ENCODE assay signal across 9 cellular contexts in the genomic region with DNA sequence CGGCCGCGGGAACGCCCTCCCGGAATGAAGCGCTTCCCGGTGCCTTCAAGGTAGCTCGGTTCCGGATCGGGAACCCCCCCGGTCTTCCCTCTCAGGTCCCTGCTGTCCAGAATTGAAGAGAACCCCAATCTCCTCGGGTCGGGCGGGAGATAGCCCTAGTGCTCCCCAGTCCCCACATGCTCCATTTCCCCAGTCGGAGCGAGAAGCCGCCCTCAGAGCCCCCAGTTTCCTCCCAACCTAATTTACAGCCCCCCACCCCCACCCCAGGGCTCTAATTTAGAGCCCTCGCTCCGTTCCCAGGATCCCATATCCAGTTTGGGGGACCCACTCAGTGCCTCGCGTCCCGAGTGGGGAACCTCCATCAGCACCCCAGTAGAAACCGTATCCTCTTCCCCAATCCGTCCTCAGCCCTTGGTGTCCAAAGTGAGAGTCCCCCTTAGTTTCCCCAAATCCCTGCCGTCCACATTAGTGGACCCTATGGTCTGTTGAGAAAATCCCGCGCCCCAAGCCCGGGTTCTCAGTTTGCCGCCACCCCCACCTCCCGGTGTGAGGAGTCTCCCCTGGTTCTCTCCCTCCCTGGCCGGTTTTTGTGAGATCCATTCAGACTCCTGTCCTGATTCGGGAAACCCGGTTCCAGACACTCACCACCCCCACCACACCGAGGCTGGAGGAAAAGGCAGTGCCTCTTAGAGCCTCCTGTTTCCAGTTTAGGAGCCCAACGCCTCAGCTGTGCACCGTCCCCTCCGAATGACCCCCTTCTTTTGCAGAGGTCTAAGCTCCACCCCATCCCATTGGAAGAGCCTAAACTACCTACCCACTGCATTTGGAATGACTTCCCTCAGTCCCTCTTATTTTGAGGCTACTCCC. TPM values are rescaled to one million over a fixed set of nuclear protein-coding genes. Genes with fewer than 3 reads are reported as not detected.
DNase-seq lines count a peak whose midpoint lies in the region; ATAC-seq and TF ChIP-seq lines count a peak whose summit lies in the region.
"Had no signal": no experiment of that assay in that cellular context is flagged by ENCODE, and none has a peak within 500 bp of the region (broad histone marks: within the 10 kb centered on the region; RNA-seq: fewer than 3 reads in every experiment).

No MANE protein-coding gene starts in this region.

- H3K27me3 Mint-ChIP-seq in CD8-positive, alpha-beta memory T cell: peaks cover 67 to 77% of the 10 kb centered on the region in 2 donors
- H3K27me3 Mint-ChIP-seq in progenitor cell of endocrine pancreas: peaks cover 36% of the 10 kb centered on the region

- H3K36me3 Mint-ChIP-seq in CD8-positive, alpha-beta memory T cell: no peaks in the 10 kb centered on the region
- peaks cover 8% of the 10 kb centered on the region for H3K36me3 Mint-ChIP-seq in progenitor cell of endocrine pancreas (ENCODE audit: insufficient read depth)

- intact Hi-C loops in esophagus squamous epithelium (cut with DNase I): loop anchor here (5.0 kb wide), 1 partner anchor 748 kb away; no protein-coding TSS in a partner anchor

- TF ChIP-seq POLR2A in esophagus squamous epithelium (IDR thresholded peaks at IDR 0.05): no peak
- no peak for TF ChIP-seq POLR2A in gastroesophageal sphincter (IDR thresholded peaks at IDR 0.05)

- H3K4me3 Mint-ChIP-seq in CD8-positive, alpha-beta memory T cell: peak overlapping the region; percentile 46 to 88 (median 76)
- peak overlapping the region; percentile 83 for H3K4me3 Mint-ChIP-seq in progenitor cell of endocrine pancreas (ENCODE audit: low read depth)

- no peak overlapping the region for H3K27ac ChIP-seq in CD8-positive, alpha-beta memory T cell (ENCODE audit: low read depth, low read length)
- H3K27ac ChIP-seq in RWPE2 (ENCODE audit: poor library complexity, severe bottlenecking) (no peak overlapping the region), esophagus squamous epithelium (no peak overlapping the region), gastroesophageal sphincter (no peak overlapping the region)

- no peaks in the 10 kb centered on the region for H3K9me3 Mint-ChIP-seq in CD8-positive, alpha-beta memory T cell
- no peaks in the 10 kb centered on the region for H3K9me3 Mint-ChIP-seq in progenitor cell of endocrine pancreas (ENCODE audit: low read depth)

- peak overlapping the region in 1 of 8 donors; percentile 41 for H3K27ac Mint-ChIP-seq in CD8-positive, alpha-beta memory T cell
- peak overlapping the region; percentile 84 for H3K27ac Mint-ChIP-seq in progenitor cell of endocrine pancreas

- no peak for DNase-seq in CD8-positive, alpha-beta memory T cell
- no peak for DNase-seq in RWPE2 (ENCODE audit: low spot score)
- no peak for DNase-seq in esophagus squamous epithelium (lab: John Stamatoyannopoulos, UW)
- no peak for DNase-seq in progenitor cell of endocrine pancreas (ENCODE audit: low spot score, unreplicated experiment)
- no peak for DNase-seq in KG1 (lab: John Stamatoyannopoulos, UW)
- no peak for DNase-seq in stimulated activated CD4-positive, alpha-beta T cell treated with anti-CD3 and anti-CD28 coated beads, Interleukin-1b, Interleukin-23, amount 100 ng/mL, for 48 hours
- no peak for DNase-seq in HK-2 (ENCODE audit: unreplicated experiment)
- DNase-seq: NCI-H2029 treated with DMSO at 0.1 percent for 48 hours had no signal

- no peak for TF ChIP-seq EP300 in gastroesophageal sphincter (IDR thresholded peaks at IDR 0.05)

- H3K27me3 ChIP-seq in CD8-positive, alpha-beta memory T cell (ENCODE audit: insufficient read depth, low read length, poor library complexity, severe bottlenecking): peaks cover 47% of the 10 kb centered on the region
- H3K27me3 ChIP-seq in RWPE2 (ENCODE audit: insufficient read depth, poor library complexity, severe bottlenecking) (peaks cover 50% of the 10 kb centered on the region), esophagus squamous epithelium (peaks cover 13 to 86% (median 20%) of the 10 kb centered on the region in 4 donors), gastroesophageal sphincter (peaks cover 73% of the 10 kb centered on the region)

- CTCF ChIA-PET in CD8-positive, alpha-beta memory T cell (lab: Charles Lee): no interaction called here

- H3K9me3 ChIP-seq in CD8-positive, alpha-beta memory T cell (ENCODE audit: low read length): no peaks in the 10 kb centered on the region
- H3K9me3 ChIP-seq in RWPE2 (ENCODE audit: severe bottlenecking) (no peaks in the 10 kb centered on the region), esophagus squamous epithelium (no peaks in the 10 kb centered on the region), gastroesophageal sphincter (no peaks in the 10 kb centered on the region)

- POLR2A ChIA-PET in CD8-positive, alpha-beta memory T cell (lab: Charles Lee): no interaction called here

- TF ChIP-seq CTCF in RWPE2 (IDR thresholded peaks at IDR 0.05; ENCODE audit: poor library complexity, severe bottlenecking) (no peak), esophagus squamous epithelium (IDR thresholded peaks at IDR 0.05) (no peak), progenitor cell of endocrine pancreas (IDR thresholded peaks at IDR 0.05; ENCODE audit: unreplicated experiment) (no peak), gastroesophageal sphincter (IDR thresholded peaks at IDR 0.05) (no peak)

- peaks cover 5% of the 10 kb centered on the region for H3K4me1 ChIP-seq in CD8-positive, alpha-beta memory T cell (ENCODE audit: insufficient read depth, low read length)
- H3K4me1 ChIP-seq in RWPE2 (ENCODE audit: insufficient read depth, poor library complexity, severe bottlenecking): no peaks in the 10 kb centered on the region
- H3K4me1 ChIP-seq in esophagus squamous epithelium: peaks cover 8 to 28% (median 20%) of the 10 kb centered on the region in 3 donors
- H3K4me1 ChIP-seq in gastroesophageal sphincter: peaks cover 0 to 22% (median 13%) of the 10 kb centered on the region in 3 donors

- H3K4me3 ChIP-seq in CD8-positive, alpha-beta memory T cell (ENCODE audit: low read length): no peak overlapping the region
- H3K4me3 ChIP-seq in RWPE2 (ENCODE audit: severe bottlenecking) (peak overlapping the region; percentile 59), esophagus squamous epithelium (peak overlapping the region; percentile 25 to 63 (median 44)), gastroesophageal sphincter (peak overlapping the region in 1 of 2 donors; percentile 56)

- peaks cover 8 to 23% (median 18%) of the 10 kb centered on the region in 3 donors for H3K4me1 Mint-ChIP-seq in CD8-positive, alpha-beta memory T cell
- H3K4me1 Mint-ChIP-seq in progenitor cell of endocrine pancreas (ENCODE audit: low read depth): peaks cover 50% of the 10 kb centered on the region

- 1 to 5% methylated on average over 25 of the region's 37 CpGs for WGBS in esophagus squamous epithelium, 2 donors
- 4 to 8% methylated on average over 5 to 15 of the region's 37 CpGs for WGBS in gastroesophageal sphincter (ENCODE audit: low coverage in 1 of 2), 2 donors

- H3K36me3 ChIP-seq in CD8-positive, alpha-beta memory T cell (ENCODE audit: insufficient read depth, low read length): no peaks in the 10 kb centered on the region
- H3K36me3 ChIP-seq in RWPE2 (ENCODE audit: low read depth): no peaks in the 10 kb centered on the region
- H3K36me3 ChIP-seq in esophagus squamous epithelium: no peaks in the 10 kb centered on the region
- H3K36me3 ChIP-seq in gastroesophageal sphincter: no peaks in the 10 kb centered on the region

- peak; percentile 13; the same call in 2 of the 3 replicates for ATAC-seq in RWPE2 (ENCODE audit: low read depth)
- ATAC-seq in gastroesophageal sphincter: no peak

RNA-seq across cellular contexts. Expression of gene MSI1, which starts 0.7 kb away (rescaled TPM):
- under 1 TPM; 0.22 TPM for total RNA-seq in CD8-positive, alpha-beta memory T cell
- not detected for polyA plus RNA-seq in CD8-positive, alpha-beta memory T cell
- under 1 TPM in 2 of 4 donors, not detected in 2; 0.09 to 0.19 TPM for total RNA-seq in esophagus squamous epithelium
- 122 and 127 TPM in 2 replicates for total RNA-seq in progenitor cell of endocrine pancreas
- total RNA-seq in gastroesophageal sphincter: 1 to 10 TPM in 1 of 4 donors, under 1 TPM in 3; 0.16 to 9.2 (median 0.70) TPM

RNA-seq across cellular contexts. Expression of gene PLA2G1B, which starts 42.1 kb away (rescaled TPM):
- not detected for total RNA-seq in CD8-positive, alpha-beta memory T cell
- not detected for polyA plus RNA-seq in CD8-positive, alpha-beta memory T cell
- total RNA-seq in esophagus squamous epithelium (not detected), progenitor cell of endocrine pancreas (0.60 TPM in 1 of 2 replicates, not detected in the other), gastroesophageal sphincter (not detected)

Comparison
In these comparisons a context has a peak if more than half of its experiments do, and no peak if none do; other contexts are left out.
1. RNA of gene MSI1, which starts 0.7 kb away (total RNA-seq): 122 to 127 TPM in progenitor cell of endocrine pancreas; 0.16 to 9.2 TPM in gastroesophageal sphincter, 0.22 TPM in CD8-positive, alpha-beta memory T cell and 0.09 to 0.19 TPM in esophagus squamous epithelium; every median in the first group is over 10 times any median in the second.